In genomic region chr5:87074072-87074471, GRCh38 we compare ENCODE assay signal across 19 cellular contexts.
"Had no signal": no experiment of that assay in that cellular context is flagged by ENCODE, and none has a peak within 500 bp of the region (broad histone marks: within the 10 kb centered on the region; RNA-seq: fewer than 3 reads in every experiment).

No MANE protein-coding gene starts in this region.

- H3K9me3 ChIP-seq: esophagus squamous epithelium, lower lobe of right lung, right atrium auricular region, tibial nerve, vagina had no signal

- H3K4me1 ChIP-seq: lower lobe of right lung, right atrium auricular region, tibial nerve, vagina had no signal

- H3K4me3 Mint-ChIP-seq: activated T-helper 17 cell treated with anti-CD3 and anti-CD28 coated beads, Interleukin-2, amount 50 U/mL, for 72 hours; stimulated activated naive B cell treated with anti-CD40 and anti-IgM and Interleukin-4, amounts not matched to agents 10 μg/mL and 1 μg/mL and 100 μg/mL, for 72 hours had no signal

- H3K9me3 Mint-ChIP-seq: activated T-helper 17 cell treated with anti-CD3 and anti-CD28 coated beads, Interleukin-2, amount 50 U/mL, for 72 hours had no signal

- DNase-seq: activated CD4-positive, CD25-positive, alpha-beta regulatory T cell treated with anti-CD3 and anti-CD28 coated beads, Interleukin-2, amount 50 U/mL, for 72 hours; activated naive CD4-positive, alpha-beta T cell treated with anti-CD3 and anti-CD28 coated beads, Interleukin-2, amount 50 U/mL, for 16 hours; activated T-cell treated with anti-CD3 and anti-CD28 coated beads for 4 hours; brain microvascular endothelial cell; dorsolateral prefrontal cortex; esophagus squamous epithelium; foreskin keratinocyte; left cardiac atrium; lower lobe of right lung; midbrain; naive B cell; nucleus accumbens; stimulated activated naive B cell treated with anti-CD40 and anti-IgM and Interleukin-4, amounts not matched to agents 10 μg/mL and 1 μg/mL and 100 μg/mL, for 72 hours; T-helper 9 cell had no signal

- H3K27me3 Mint-ChIP-seq: activated T-helper 17 cell treated with anti-CD3 and anti-CD28 coated beads, Interleukin-2, amount 50 U/mL, for 72 hours; naive B cell; stimulated activated naive B cell treated with anti-CD40 and anti-IgM and Interleukin-4, amounts not matched to agents 10 μg/mL and 1 μg/mL and 100 μg/mL, for 72 hours had no signal

- H3K4me3 ChIP-seq: dorsolateral prefrontal cortex, esophagus squamous epithelium, lower lobe of right lung, right atrium auricular region, skin epidermis, tibial nerve, vagina had no signal

- H3K36me3 ChIP-seq: brain microvascular endothelial cell, esophagus squamous epithelium, lower lobe of right lung, right atrium auricular region, tibial nerve, vagina had no signal

- H3K27me3 ChIP-seq: brain microvascular endothelial cell, dorsolateral prefrontal cortex, esophagus squamous epithelium, foreskin keratinocyte, right atrium auricular region, tibial nerve, vagina had no signal

- ATAC-seq: activated T-helper 17 cell treated with anti-CD3 and anti-CD28 coated beads, Interleukin-2, amount 50 U/mL, for 72 hours; left cardiac atrium had no signal

- H3K27ac ChIP-seq: brain microvascular endothelial cell, dorsolateral prefrontal cortex, foreskin keratinocyte, lower lobe of right lung, right atrium auricular region, tibial nerve, vagina had no signal

- H3K36me3 Mint-ChIP-seq: naive B cell had no signal
